ENCODE assay signal across 8 cellular contexts in genomic region chr5:157271740-157272271, GRCh38. TPM values are rescaled to one million over a fixed set of nuclear protein-coding genes. Genes with fewer than 3 reads are reported as not detected.
DNase-seq lines count a peak whose midpoint lies in the region; ATAC-seq and TF ChIP-seq lines count a peak whose summit lies in the region.

No MANE protein-coding gene starts in this region.

- H3K27me3 Mint-ChIP-seq in CD4-positive, alpha-beta memory T cell: no peaks in the 10 kb centered on the region
- H3K27me3 Mint-ChIP-seq in activated CD8-positive, alpha-beta T cell treated with anti-CD3 and anti-CD28 coated beads, Interleukin-2, amount 10 ng/mL, durations not matched to agents 7 days and 5 days (ENCODE audit: low read depth): no peaks in the 10 kb centered on the region

- peak overlapping the region; percentile 77 to 97 (median 86) for H3K4me3 Mint-ChIP-seq in CD4-positive, alpha-beta memory T cell
- peak overlapping the region; percentile 79 for H3K4me3 Mint-ChIP-seq in activated CD8-positive, alpha-beta T cell treated with anti-CD3 and anti-CD28 coated beads, Interleukin-2, amount 10 ng/mL, durations not matched to agents 7 days and 5 days

- 92% methylated on average over 12 of the region's 12 CpGs for WGBS in aorta, 2 donors

- no peaks in the 10 kb centered on the region for H3K27me3 ChIP-seq in CD4-positive, alpha-beta memory T cell (ENCODE audit: insufficient read depth, low read length)
- H3K27me3 ChIP-seq in aorta (ENCODE audit: control insufficient read depth in 1 of 2, insufficient read depth in 2 of 2, low read length in 1 of 2): no peaks in the 10 kb centered on the region

- peaks cover 4% of the 10 kb centered on the region for H3K36me3 ChIP-seq in CD4-positive, alpha-beta memory T cell (ENCODE audit: insufficient read depth, low read length)
- no peaks in the 10 kb centered on the region for H3K36me3 ChIP-seq in aorta (ENCODE audit: control insufficient read depth in 1 of 2, insufficient read depth in 2 of 2, low read length in 1 of 2)

- H3K4me3 ChIP-seq in CD4-positive, alpha-beta memory T cell (ENCODE audit: low read length in 2 of 2): peak overlapping the region in 1 of 2 donors; percentile 33
- H3K4me3 ChIP-seq in aorta (ENCODE audit: low read length in 2 of 2): no peak overlapping the region

- TF ChIP-seq CTCF in GM20000 (IDR thresholded peaks at IDR 0.05; ENCODE audit: extremely low read depth, missing control alignments): no peak

- peaks cover 23 to 47% of the 10 kb centered on the region in 2 donors for H3K36me3 Mint-ChIP-seq in CD4-positive, alpha-beta memory T cell
- H3K36me3 Mint-ChIP-seq in activated CD8-positive, alpha-beta T cell treated with anti-CD3 and anti-CD28 coated beads, Interleukin-2, amount 10 ng/mL, durations not matched to agents 7 days and 5 days (ENCODE audit: low read depth): peaks cover 77% of the 10 kb centered on the region

- H3K9me3 ChIP-seq in CD4-positive, alpha-beta memory T cell (ENCODE audit: control insufficient read depth in 1 of 2, low read length in 2 of 2): no peaks in the 10 kb centered on the region
- no peaks in the 10 kb centered on the region for H3K9me3 ChIP-seq in aorta (ENCODE audit: control insufficient read depth, low read length)

- H3K27ac Mint-ChIP-seq in CD4-positive, alpha-beta memory T cell: peak overlapping the region; percentile 96 to 100 (median 98)
- peak overlapping the region; percentile 95 for H3K27ac Mint-ChIP-seq in activated CD8-positive, alpha-beta T cell treated with anti-CD3 and anti-CD28 coated beads, Interleukin-2, amount 10 ng/mL, durations not matched to agents 7 days and 5 days

- ATAC-seq in HG03575 (IDR thresholded peaks at IDR 0.05; ENCODE audit: extremely low read depth, insufficient number of reproducible peaks, low FRiP score, unreplicated experiment) (peak; percentile 63), aorta (ENCODE audit: low FRiP score) (peak; percentile 45)
- peak; percentile 87 for ATAC-seq in activated CD8-positive, alpha-beta T cell treated with anti-CD3 and anti-CD28 coated beads, Interleukin-2, amount 10 ng/mL, durations not matched to agents 7 days and 5 days

- DNase-seq in CD4-positive, alpha-beta memory T cell: peak; percentile 89 to 96 (median 93)
- DNase-seq in GM20000 (ENCODE audit: low spot score) (peak; percentile 84), kidney tubule cell (ENCODE audit: low spot score) (peak; percentile 30), aorta (peak in 1 of 2 donors; percentile 61), NCI-H1105 (lab: John Stamatoyannopoulos, UW) (no peak), AG20443 (ENCODE audit: low spot score) (no peak)
- DNase-seq in activated CD8-positive, alpha-beta T cell treated with anti-CD3 and anti-CD28 coated beads, Interleukin-2, amount 10 ng/mL, durations not matched to agents 7 days and 5 days: peak; percentile 97

- peaks cover 73 to 96% (median 83%) of the 10 kb centered on the region in 4 donors for H3K4me1 Mint-ChIP-seq in CD4-positive, alpha-beta memory T cell
- peaks cover 78% of the 10 kb centered on the region for H3K4me1 Mint-ChIP-seq in activated CD8-positive, alpha-beta T cell treated with anti-CD3 and anti-CD28 coated beads, Interleukin-2, amount 10 ng/mL, durations not matched to agents 7 days and 5 days (ENCODE audit: low read depth)

- intact Hi-C loops in CD4-positive, alpha-beta memory T cell (cut with micrococcal nuclease): loop anchor here (1.0 to 5.0 kb wide), 2 partner anchors 9 to 75 kb away; no protein-coding TSS in a partner anchor
- intact Hi-C loops in aorta (cut with DNase I): no loop called here

- H3K9me3 Mint-ChIP-seq in CD4-positive, alpha-beta memory T cell: no peaks in the 10 kb centered on the region
- no peaks in the 10 kb centered on the region for H3K9me3 Mint-ChIP-seq in activated CD8-positive, alpha-beta T cell treated with anti-CD3 and anti-CD28 coated beads, Interleukin-2, amount 10 ng/mL, durations not matched to agents 7 days and 5 days (ENCODE audit: insufficient read depth)

- CTCF ChIA-PET in CD4-positive, alpha-beta memory T cell (lab: Charles Lee; ENCODE audit: partially characterized antibody): interaction anchor here (0.9 to 3.8 kb wide), 18 partner anchors 14 to 471 kb away, joined by 3 to 34 read pairs (median 4); no protein-coding TSS in a partner anchor
- CTCF ChIA-PET in activated CD8-positive, alpha-beta T cell treated with anti-CD3 and anti-CD28 coated beads, Interleukin-2, amount 10 ng/mL, durations not matched to agents 7 days and 5 days (lab: Charles Lee): interaction anchor here (0.8 to 3.3 kb wide), 11 partner anchors 11 to 351 kb away, joined by 3 to 59 read pairs (median 7); no protein-coding TSS in a partner anchor

- H3K4me1 ChIP-seq in CD4-positive, alpha-beta memory T cell (ENCODE audit: insufficient read depth, low read length): peaks cover 99% of the 10 kb centered on the region
- H3K4me1 ChIP-seq in aorta (ENCODE audit: control insufficient read depth in 1 of 2, insufficient read depth in 2 of 2, low read length in 2 of 2): no peaks in the 10 kb centered on the region

- peak overlapping the region; percentile 69 for H3K27ac ChIP-seq in CD4-positive, alpha-beta memory T cell (ENCODE audit: low read depth, low read length)
- H3K27ac ChIP-seq in aorta (ENCODE audit: low read depth in 1 of 2, low read length in 2 of 2): no peak overlapping the region

- POLR2A ChIA-PET in CD4-positive, alpha-beta memory T cell (lab: Charles Lee; ENCODE audit: partially characterized antibody): interaction anchor here (0.8 to 9.6 kb wide), 33 partner anchors 9 to 471 kb away, joined by 3 to 191 read pairs (median 8); partner anchors contain the start of genes ITK, LSM11 and MED7
- POLR2A ChIA-PET in activated CD8-positive, alpha-beta T cell treated with anti-CD3 and anti-CD28 coated beads, Interleukin-2, amount 10 ng/mL, durations not matched to agents 7 days and 5 days (lab: Charles Lee): interaction anchor here (0.5 to 3.5 kb wide), 23 partner anchors 9 to 1160 kb away, joined by 3 to 50 read pairs (median 4); partner anchors contain the start of genes ITK and MED7

RNA-seq across cellular contexts. Expression of gene CYFIP2, which starts 5.9 kb away (rescaled TPM):
- total RNA-seq in CD4-positive, alpha-beta memory T cell: 100 to 1,000 TPM; 317 to 325 TPM
- polyA plus RNA-seq in CD4-positive, alpha-beta memory T cell: 100 to 1,000 TPM; 432 to 516 TPM
- total RNA-seq in activated CD8-positive, alpha-beta T cell treated with anti-CD3 and anti-CD28 coated beads, Interleukin-2, amount 10 ng/mL, durations not matched to agents 7 days and 5 days: 100 to 1,000 TPM; 512 to 516 TPM
- total RNA-seq in aorta: 100 to 1,000 TPM in 1 of 2 donors, 10 to 100 TPM in 1; 42.0 to 144 TPM
- polyA plus RNA-seq in aorta: 100 to 1,000 TPM in 1 of 2 donors, 10 to 100 TPM in 1; 84.9 to 141 TPM

Comparison
In these comparisons a context has a peak if more than half of its experiments do, and no peak if none do; other contexts are left out.
1. DNase-seq: peak in CD4-positive, alpha-beta memory T cell (5 of 5), GM20000 (single experiment), activated CD8-positive, alpha-beta T cell treated with anti-CD3 and anti-CD28 coated beads, Interleukin-2, amount 10 ng/mL, durations not matched to agents 7 days and 5 days (single experiment) and kidney tubule cell (single experiment); none in NCI-H1105 (single experiment) and AG20443 (single experiment).
2. Peak in every context shown above with its lines, with median percentiles within 50 percentile points of each other: ATAC-seq.